ENCODE assay signal across 17 cellular contexts in the genomic region with DNA sequence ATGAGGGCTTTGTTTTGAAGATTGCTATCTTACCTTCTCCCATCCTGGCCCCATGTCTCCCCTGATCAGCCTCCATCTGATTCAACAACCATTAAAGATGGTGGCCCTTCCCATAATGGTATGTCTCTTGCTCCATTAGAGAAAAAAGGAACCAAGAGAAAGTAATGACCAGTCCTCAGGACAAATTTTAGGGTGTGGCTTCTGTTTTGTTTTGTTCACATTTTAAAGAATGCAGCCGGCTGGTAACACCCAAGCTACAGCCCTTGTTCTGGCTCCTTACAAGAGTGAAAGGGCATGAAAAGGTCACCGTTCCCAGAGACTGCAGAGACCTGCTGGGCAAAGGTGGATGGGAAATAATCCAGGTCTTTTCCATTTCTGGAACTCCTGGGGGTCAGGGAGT.
DNase-seq lines count a peak whose midpoint lies in the region; ATAC-seq, FAIRE-seq and TF ChIP-seq lines count a peak whose summit lies in the region.
"Had no signal": no experiment of that assay in that cellular context is flagged by ENCODE, and none has a peak within 500 bp of the region (broad histone marks: within the 10 kb centered on the region; RNA-seq: fewer than 3 reads in every experiment).

No MANE protein-coding gene starts in this region.

- POLR2A ChIA-PET in A549 (lab: Yijun Ruan, JAX) = no interaction called here
- POLR2A ChIA-PET in HCT116 (lab: Charles Lee) = no interaction called here
- POLR2A ChIA-PET in K562 (lab: Yijun Ruan, JAX) = interaction anchor here (0.6 to 1.2 kb wide), 2 partner anchors 16 to 28 kb away, joined by 4 read pairs; no protein-coding TSS in a partner anchor

- H3K9me3 ChIP-seq in A549 (0 out of 3 replicates have a peak, but pooled peaks cover 3% of the 10 kb centered on the region), HCT116 (ENCODE audit: control insufficient read depth in 1 of 2, insufficient read depth in 1 of 2, low read depth in 1 of 2, low read length in 2 of 2) (no peaks in the 10 kb centered on the region; a peak in 1 of 4 replicates), K562 (replicated peaks; ENCODE audit: control insufficient read depth, insufficient read depth, low read depth, low read length) (peaks cover 3% of the 10 kb centered on the region), parathyroid adenoma (ENCODE audit: control insufficient read depth, low read length) (no peaks in the 10 kb centered on the region)
- H3K9me3 ChIP-seq: BLaER1 treated with 17β-estradiol and CSF1 and Interleukin-3, amounts not matched to agents 10 nM and 100 nM had no signal

- peaks cover 26% of the 10 kb centered on the region for H3K4me1 ChIP-seq in A549
- H3K4me1 ChIP-seq in HCT116 (ENCODE audit: control insufficient read depth in 1 of 2, insufficient read depth in 2 of 2, low read length in 2 of 2) = peaks cover 13 to 18% of the 10 kb centered on the region in 2 experiments; a peak in 3 of 4 replicates
- H3K4me1 ChIP-seq in K562 (replicated peaks in 1 of 2; ENCODE audit: control insufficient read depth in 2 of 2, insufficient read depth in 2 of 2, low read length in 2 of 2) = peaks cover 6 to 44% of the 10 kb centered on the region in 2 experiments
- peaks cover 13% of the 10 kb centered on the region for H3K4me1 ChIP-seq in parathyroid adenoma
- H3K4me1 ChIP-seq: BLaER1 treated with 17β-estradiol and CSF1 and Interleukin-3, amounts not matched to agents 10 nM and 100 nM had no signal

- H2AFZ ChIP-seq in HCT116 (ENCODE audit: low read depth, low read length, poor library complexity, severe bottlenecking) (peak overlapping the region; percentile 71), K562 (ENCODE audit: low read depth, low read length) (peak overlapping the region; percentile 92), parathyroid adenoma (peak overlapping the region; percentile 14)
- H2AFZ ChIP-seq: PC-9 had no signal

- H3K9me1 ChIP-seq in K562 (ENCODE audit: control insufficient read depth, insufficient read depth, low read length) = no peaks in the 10 kb centered on the region

- no peaks in the 10 kb centered on the region for H4K20me1 ChIP-seq in HCT116 (ENCODE audit: insufficient read depth)
- no peaks in the 10 kb centered on the region for H4K20me1 ChIP-seq in K562 (replicated peaks; ENCODE audit: control insufficient read depth, insufficient read depth, low read length)
- H4K20me1 ChIP-seq: BLaER1 treated with 17β-estradiol and CSF1 and Interleukin-3, amounts not matched to agents 10 nM and 100 nM had no signal

- CTCF ChIA-PET in A549 (lab: Yijun Ruan, JAX) = interaction anchor here (0.6 to 1.3 kb wide), 3 partner anchors 10 to 91 kb away, joined by 3 to 4 read pairs (median 4); no protein-coding TSS in a partner anchor
- CTCF ChIA-PET in HCT116 (lab: Charles Lee) = no interaction called here
- CTCF ChIA-PET in K562 (lab: Yijun Ruan, JAX; ENCODE audit: low intra/inter-chr PET ratio) = no interaction called here

- in situ Hi-C loops in K562 (cut with MboI) = no loop called here

- H3K4me3 ChIP-seq in A549 = no peak overlapping the region
- no peak overlapping the region for H3K4me3 ChIP-seq in HCT116 (replicated peaks in 1 of 2; ENCODE audit: low read depth in 1 of 2, low read length in 2 of 2)
- H3K4me3 ChIP-seq in K562 = no peak overlapping the region
- no peak overlapping the region for H3K4me3 ChIP-seq in parathyroid adenoma (ENCODE audit: low read depth, low read length)
- H3K4me3 ChIP-seq: BLaER1 treated with 17β-estradiol and CSF1 and Interleukin-3, amounts not matched to agents 10 nM and 100 nM; MG63; PC-9 had no signal

- H3K27ac ChIP-seq in A549 (peak overlapping the region; percentile 44 to 53; a peak in 4 of 6 replicates), HCT116 (ENCODE audit: low read depth, low read length) (no peak overlapping the region), K562 (ENCODE audit: extremely low read depth, low read depth, low read length) (peak overlapping the region; percentile 17; the same call in 2 of the 3 replicates), parathyroid adenoma (no peak overlapping the region)
- H3K27ac ChIP-seq: BLaER1 treated with 17β-estradiol and CSF1 and Interleukin-3, amounts not matched to agents 10 nM and 100 nM; PC-9 had no signal

- no TSS peak for BruUV-seq in HCT116 (replicated peaks; lab: Mats Ljungman, UMichigan)
- no TSS peak for BruUV-seq in K562 (replicated peaks; lab: Mats Ljungman, UMichigan)

- RAD21 ChIA-PET in HCT116 (lab: Charles Lee; ENCODE audit: low non-redundant PET in 1 of 2, low total read pairs in 2 of 2, uncharacterized antibody in 2 of 2, unreplicated experiment in 2 of 2) = no interaction called here

- no peak for FAIRE-seq in A549 (lab: Jason Lieb, UNC)
- no peak for FAIRE-seq in K562 (lab: Jason Lieb, UNC)
- FAIRE-seq: D721Med had no signal

- no peak for TF ChIP-seq POLR2A in A549 (IDR thresholded peaks at IDR 0.05; ENCODE audit: low read length)
- no peak for TF ChIP-seq POLR2A in HCT116 (IDR thresholded peaks at IDR 0.05; ENCODE audit: borderline replicate concordance, extremely low read depth, insufficient read depth, insufficient read length)
- no peak for TF ChIP-seq POLR2A in K562 (conservative IDR thresholded peaks at IDR 0.05)

- no peaks in the 10 kb centered on the region for H3K79me2 ChIP-seq in HCT116 (ENCODE audit: insufficient read depth, low read length)
- no peaks in the 10 kb centered on the region for H3K79me2 ChIP-seq in K562 (ENCODE audit: control insufficient read depth, insufficient read depth, low read length)
- H3K79me2 ChIP-seq in parathyroid adenoma = no peaks in the 10 kb centered on the region

- peak overlapping the region; percentile 20 for H3K4me2 ChIP-seq in A549
- H3K4me2 ChIP-seq in HCT116 (ENCODE audit: low read length) = 0 out of 2 replicates have a peak overlapping the region, but pooled peaks have one; percentile 4
- no peak overlapping the region; the same call in 1 of the 2 replicates for H3K4me2 ChIP-seq in K562 (ENCODE audit: insufficient read depth, low read length)
- no peak overlapping the region for H3K4me2 ChIP-seq in parathyroid adenoma (ENCODE audit: low read length)
- H3K4me2 ChIP-seq: BLaER1 treated with 17β-estradiol and CSF1 and Interleukin-3, amounts not matched to agents 10 nM and 100 nM; PC-9 had no signal

- intact Hi-C loops in HCT116 (cut with micrococcal nuclease) = no loop called here
- intact Hi-C loops in K562 (cut with micrococcal nuclease) = no loop called here

- H3K27me3 ChIP-seq in HCT116 (ENCODE audit: insufficient read depth, low read length) (no peaks in the 10 kb centered on the region), K562 (ENCODE audit: control insufficient read depth in 2 of 2, insufficient read depth in 2 of 2, low read length in 2 of 2) (no peaks in the 10 kb centered on the region), parathyroid adenoma (ENCODE audit: control insufficient read depth, insufficient read depth, low read length) (no peaks in the 10 kb centered on the region)
- H3K27me3 ChIP-seq: BLaER1 treated with 17β-estradiol and CSF1 and Interleukin-3, amounts not matched to agents 10 nM and 100 nM; MG63 had no signal

- ATAC-seq in A549 = no peak
- no peak for ATAC-seq in HCT116
- peak; percentile 13 for ATAC-seq in K562
- ATAC-seq in GM19324 (IDR thresholded peaks at IDR 0.05; ENCODE audit: low FRiP score, unreplicated experiment) = no peak
- ATAC-seq in HG03439 (IDR thresholded peaks at IDR 0.05; ENCODE audit: unreplicated experiment) = no peak

- H3K9ac ChIP-seq in HCT116 (ENCODE audit: low read length) (no peak overlapping the region), K562 (ENCODE audit: insufficient read depth in 1 of 2, low read depth in 2 of 2, low read length in 2 of 2) (no peak overlapping the region), parathyroid adenoma (no peak overlapping the region)
- H3K9ac ChIP-seq: BLaER1 treated with 17β-estradiol and CSF1 and Interleukin-3, amounts not matched to agents 10 nM and 100 nM had no signal

- WGBS in A549 (ENCODE audit: missing lambda C conversion rate) = 78% methylated on average over 2 of the region's 2 CpGs
- WGBS in K562 (ENCODE audit: insufficient coverage, low coverage, missing lambda C conversion rate) = 8% methylated on average over 2 of the region's 2 CpGs

- H3K9me2 ChIP-seq in HCT116 (ENCODE audit: insufficient read depth) = no peaks in the 10 kb centered on the region

- TF ChIP-seq EP300 in A549 (IDR thresholded peaks at IDR 0.05) (no peak), K562 (IDR thresholded peaks at IDR 0.05; ENCODE audit: low read length) (no peak)

- DNase-seq in A549 (ENCODE audit: low read depth in 1 of 2, low spot score in 1 of 2) = no peak
- no peak for DNase-seq in HCT116 (ENCODE audit: low read depth, low spot score)
- DNase-seq in K562 (ENCODE audit: extremely low read depth in 1 of 4, low spot score in 3 of 4) = no peak
- no peak for DNase-seq in stimulated activated CD4-positive, alpha-beta T cell treated with anti-CD3 and anti-CD28 coated beads, Interleukin-4, amount 100 ng/mL, for 24 hours
- DNase-seq in NOMO-1 treated with dmso at 0.1 percent for 144 hours (lab: John Stamatoyannopoulos, UW; ENCODE audit: unreplicated experiment) = no peak
- DNase-seq: CD8-positive, alpha-beta memory T cell; H7; MG63; NCI-H1694; NCI-H2081 treated with DMSO at 0.1 percent for 48 hours; NCI-H82 had no signal

- TF ChIP-seq RAD21 in A549 (conservative IDR thresholded peaks at IDR 0.05 in 1 of 2, IDR thresholded peaks at IDR 0.05 in 1 of 2) (no peak), HCT116 (IDR thresholded peaks at IDR 0.05; ENCODE audit: low read depth) (no peak), K562 (CRISPR knock-in tag; conservative IDR thresholded peaks at IDR 0.05 in 1 of 2, IDR thresholded peaks at IDR 0.05 in 1 of 2) (no peak)

- H3K36me3 ChIP-seq in HCT116 (ENCODE audit: control insufficient read depth in 1 of 2, insufficient read depth in 2 of 2, low read length in 2 of 2) = no peaks in the 10 kb centered on the region
- H3K36me3 ChIP-seq in K562 (ENCODE audit: control insufficient read depth, insufficient read depth, low read length) = no peaks in the 10 kb centered on the region
- H3K36me3 ChIP-seq in parathyroid adenoma (ENCODE audit: control insufficient read depth, insufficient read depth, low read length) = no peaks in the 10 kb centered on the region
- H3K36me3 ChIP-seq: BLaER1 treated with 17β-estradiol and CSF1 and Interleukin-3, amounts not matched to agents 10 nM and 100 nM; MG63 had no signal

- TF ChIP-seq CTCF in A549 (IDR thresholded peaks at IDR 0.05) (no peak), HCT116 (IDR thresholded peaks at IDR 0.05 in 2 of 3, conservative IDR thresholded peaks at IDR 0.05 in 1 of 3; ENCODE audit: borderline replicate concordance in 1 of 3, insufficient read depth in 1 of 3, low read depth in 2 of 3, low read length in 2 of 3) (no peak), K562 (IDR thresholded peaks at IDR 0.05 in 2 of 3, conservative IDR thresholded peaks at IDR 0.05 in 1 of 3; ENCODE audit: insufficient read depth in 2 of 3, low read depth in 1 of 3, low read length in 3 of 3) (no peak), parathyroid adenoma (IDR thresholded peaks at IDR 0.05) (no peak)

TF ChIP-seq in A549, 52 proteins besides CTCF, POLR2A, EP300 and RAD21 (continues in another document):
- TF ChIP-seq EHF (CRISPR knock-in tag; IDR thresholded peaks at IDR 0.05) = no peak

TF ChIP-seq in K562, 482 proteins besides CTCF, POLR2A, EP300 and RAD21 (continues in another document):
- TF ChIP-seq HIVEP1 (CRISPR knock-in tag; IDR thresholded peaks at IDR 0.05) (peak; percentile 42; the same call in 1 of the 2 replicates), SMARCE1 (IDR thresholded peaks at IDR 0.05) (no peak), ZNF121 (CRISPR knock-in tag; conservative IDR thresholded peaks at IDR 0.05) (no peak)

Comparison
In these comparisons a context has a peak if more than half of its experiments do, and no peak if none do; other contexts are left out.
1. H3K27ac ChIP-seq: peak in A549 (2 of 2) and K562 (single experiment); none in HCT116 (single experiment) and parathyroid adenoma (single experiment).
2. H3K4me2 ChIP-seq: peak in A549 (single experiment) and HCT116 (single experiment); none in K562 (single experiment) and parathyroid adenoma (single experiment).
3. H2AFZ ChIP-seq: peak in every context shown above with its lines; median percentile 92 in K562; 71 in HCT116; 14 in parathyroid adenoma.
4. Of the 35 proteins assayed by ChIP-seq in both K562 and A549: peak only in K562: REST; only in A549: none; in both: none; in neither: 34.